Comparison of ENCODE assay signal across 2 cellular contexts in the genomic region with DNA sequence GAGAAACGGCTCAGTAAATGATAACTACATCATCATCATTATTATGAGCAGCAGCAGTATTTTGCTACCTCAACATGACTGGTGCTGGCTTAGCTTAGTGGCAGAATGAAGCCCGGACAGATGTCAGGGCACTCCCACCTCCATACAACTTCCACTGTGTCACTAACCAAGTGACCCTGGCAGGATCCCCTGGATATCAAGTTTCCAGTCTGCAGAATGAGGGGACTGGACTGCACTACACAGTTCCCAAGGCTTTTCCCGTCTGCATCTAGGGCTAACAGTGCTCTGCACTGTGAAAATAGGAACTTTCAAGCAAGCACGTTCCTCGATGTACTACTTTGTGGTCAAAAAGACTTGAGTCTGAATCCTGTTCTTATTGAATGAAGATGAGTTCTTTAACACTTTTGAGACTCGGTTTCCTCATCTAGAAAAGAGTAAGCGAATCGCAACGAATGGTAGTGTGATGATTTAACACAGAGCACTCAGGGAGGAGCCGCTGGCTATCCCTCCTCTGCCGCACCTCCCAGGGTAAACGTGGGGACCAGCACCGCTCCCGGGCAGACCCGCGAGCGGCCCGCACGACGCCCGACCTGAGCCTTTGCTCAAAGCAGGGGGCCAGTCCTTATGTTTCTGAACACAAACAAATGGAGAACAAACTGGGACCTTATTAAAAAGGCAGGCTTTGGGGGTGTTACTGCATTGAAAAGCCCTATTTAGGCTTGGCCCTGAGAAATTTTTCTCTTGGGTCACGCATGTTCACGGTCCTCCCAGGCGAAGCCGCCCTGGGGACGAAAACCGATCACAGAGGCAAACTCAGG.
TF ChIP-seq lines count a peak whose summit lies in the region.

No MANE protein-coding gene starts in this region.

TF ChIP-seq in K562, 482 proteins besides CTCF, POLR2A, EP300 and RAD21 (continues in another document):
- no peak for TF ChIP-seq CHD4 (IDR thresholded peaks at IDR 0.05; ENCODE audit: insufficient read depth, insufficient replicate concordance, low read depth, low read length, poor library complexity, severe bottlenecking)
- no peak for TF ChIP-seq KLF16 (IDR thresholded peaks at IDR 0.05)
- no peak for TF ChIP-seq PHF8 (IDR thresholded peaks at IDR 0.05; ENCODE audit: borderline replicate concordance, low read length)
- no peak for TF ChIP-seq LCOR (CRISPR knock-in tag; IDR thresholded peaks at IDR 0.05)
- TF ChIP-seq TCF7 (IDR thresholded peaks at IDR 0.05; ENCODE audit: borderline replicate concordance) = no peak
- no peak for TF ChIP-seq MTA3 (IDR thresholded peaks at IDR 0.05; ENCODE audit: borderline replicate concordance)
- no peak for TF ChIP-seq RBBP5 (IDR thresholded peaks at IDR 0.05; ENCODE audit: borderline replicate concordance, insufficient read depth, low read length, poor library complexity, severe bottlenecking)
- TF ChIP-seq ZNF3 (CRISPR knock-in tag; IDR thresholded peaks at IDR 0.05) = no peak
- TF ChIP-seq CEBPB (tag; IDR thresholded peaks at IDR 0.05) = no peak
- no peak for TF ChIP-seq CHD1 (IDR thresholded peaks at IDR 0.05; ENCODE audit: low read length)
- no peak for TF ChIP-seq PML (IDR thresholded peaks at IDR 0.05; ENCODE audit: low read length)
- TF ChIP-seq ZNF445 (CRISPR knock-in tag; IDR thresholded peaks at IDR 0.05; ENCODE audit: low read depth) = no peak
- no peak for TF ChIP-seq FOS (IDR thresholded peaks at IDR 0.05; ENCODE audit: extremely low read depth, insufficient read length)
- no peak for TF ChIP-seq HDGF (IDR thresholded peaks at IDR 0.05)
- no peak for TF ChIP-seq PHF21A (IDR thresholded peaks at IDR 0.05; ENCODE audit: borderline replicate concordance, low read depth)
- TF ChIP-seq ZNF282 (CRISPR knock-in tag; IDR thresholded peaks at IDR 0.05) = no peak
- TF ChIP-seq, protein P1, sequence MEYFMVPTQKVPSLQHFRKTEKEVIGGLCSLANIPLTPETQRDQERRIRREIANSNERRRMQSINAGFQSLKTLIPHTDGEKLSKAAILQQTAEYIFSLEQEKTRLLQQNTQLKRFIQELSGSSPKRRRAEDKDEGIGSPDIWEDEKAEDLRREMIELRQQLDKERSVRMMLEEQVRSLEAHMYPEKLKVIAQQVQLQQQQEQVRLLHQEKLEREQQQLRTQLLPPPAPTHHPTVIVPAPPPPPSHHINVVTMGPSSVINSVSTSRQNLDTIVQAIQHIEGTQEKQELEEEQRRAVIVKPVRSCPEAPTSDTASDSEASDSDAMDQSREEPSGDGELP (CRISPR knock-in tag; IDR thresholded peaks at IDR 0.05; ENCODE audit: borderline replicate concordance) = no peak
- no peak for TF ChIP-seq SMARCC2 (IDR thresholded peaks at IDR 0.05; ENCODE audit: low read depth)
- TF ChIP-seq SNIP1 (IDR thresholded peaks at IDR 0.05; ENCODE audit: low read depth) = no peak
- TF ChIP-seq ETS2 (tag; IDR thresholded peaks at IDR 0.05; ENCODE audit: borderline replicate concordance, poor library complexity, severe bottlenecking) = no peak
- TF ChIP-seq ZNF347 (CRISPR knock-in tag; IDR thresholded peaks at IDR 0.05; ENCODE audit: low read depth) = no peak
- no peak for TF ChIP-seq SMARCB1 (IDR thresholded peaks at IDR 0.05; ENCODE audit: insufficient read length, low read depth)
- TF ChIP-seq ZBTB2 (IDR thresholded peaks at IDR 0.05) = peak; percentile 67; the same call in 1 of the 2 replicates
- TF ChIP-seq HDAC3 (IDR thresholded peaks at IDR 0.05; ENCODE audit: borderline replicate concordance, partially characterized antibody) = no peak
- no peak for TF ChIP-seq ELK3 (CRISPR knock-in tag; IDR thresholded peaks at IDR 0.05)
- no peak for TF ChIP-seq SRSF7 (optimal IDR thresholded peaks at IDR 0.05; ENCODE audit: low read depth, low read length)
- no peak for TF ChIP-seq POLR2H (tag; IDR thresholded peaks at IDR 0.05; ENCODE audit: low read depth)
- TF ChIP-seq, protein P2, sequence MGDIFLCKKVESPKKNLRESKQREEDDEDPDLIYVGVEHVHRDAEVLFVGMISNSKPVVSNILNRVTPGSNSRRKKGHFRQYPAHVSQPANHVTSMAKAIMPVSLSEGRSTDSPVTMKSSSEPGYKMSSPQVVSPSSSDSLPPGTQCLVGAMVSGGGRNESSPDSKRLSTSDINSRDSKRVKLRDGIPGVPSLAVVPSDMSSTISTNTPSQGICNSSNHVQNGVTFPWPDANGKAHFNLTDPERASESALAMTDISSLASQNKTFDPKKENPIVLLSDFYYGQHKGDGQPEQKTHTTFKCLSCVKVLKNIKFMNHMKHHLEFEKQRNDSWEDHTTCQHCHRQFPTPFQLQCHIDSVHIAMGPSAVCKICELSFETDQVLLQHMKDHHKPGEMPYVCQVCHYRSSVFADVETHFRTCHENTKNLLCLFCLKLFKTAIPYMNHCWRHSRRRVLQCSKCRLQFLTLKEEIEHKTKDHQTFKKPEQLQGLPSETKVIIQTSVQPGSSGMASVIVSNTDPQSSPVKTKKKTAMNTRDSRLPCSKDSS (IDR thresholded peaks at IDR 0.05; ENCODE audit: low read depth, partially characterized antibody) = no peak
- no peak for TF ChIP-seq DLX4 (CRISPR knock-in tag; IDR thresholded peaks at IDR 0.05)
- TF ChIP-seq MTF1 (CRISPR knock-in tag; IDR thresholded peaks at IDR 0.05; ENCODE audit: borderline replicate concordance) = 0 out of 2 replicates have a peak, but pooled peaks have one; percentile 40
- TF ChIP-seq TAL1 (IDR thresholded peaks at IDR 0.05) = no peak
- TF ChIP-seq RBFOX2 (IDR thresholded peaks at IDR 0.05; ENCODE audit: low read depth, low read length) = no peak
- TF ChIP-seq ZNF253 (CRISPR knock-in tag; conservative IDR thresholded peaks at IDR 0.05) = no peak
- TF ChIP-seq ZNF133 (CRISPR knock-in tag; IDR thresholded peaks at IDR 0.05) = no peak
- no peak for TF ChIP-seq MCM2 (IDR thresholded peaks at IDR 0.05; ENCODE audit: low read depth)

TF ChIP-seq in HepG2, 621 proteins besides CTCF, POLR2A, EP300 and RAD21 (continues in another document):
- TF ChIP-seq MAFF (IDR thresholded peaks at IDR 0.05; ENCODE audit: low read depth, low read length) (peak; percentile 35; the same call in 1 of the 2 replicates), MAFK (conservative IDR thresholded peaks at IDR 0.05 in 1 of 2, IDR thresholded peaks at IDR 0.05 in 1 of 2; ENCODE audit: low read length in 2 of 2) (peak; percentile 13 to 36; a peak in 1 of 4 replicates), ZEB1 (IDR thresholded peaks at IDR 0.05; ENCODE audit: insufficient replicate concordance, low read depth) (peak; percentile 28), ZNF468 (CRISPR knock-in tag; IDR thresholded peaks at IDR 0.05) (no peak), CCAR2 (optimal IDR thresholded peaks at IDR 0.05; ENCODE audit: low read depth, low read length) (no peak), ZNF501 (CRISPR knock-in tag; IDR thresholded peaks at IDR 0.05) (peak; percentile 50; the same call in 1 of the 2 replicates), PITX1 (CRISPR knock-in tag; IDR thresholded peaks at IDR 0.05) (0 out of 2 replicates have a peak, but pooled peaks have one; percentile 11), PTBP1 (IDR thresholded peaks at IDR 0.05; ENCODE audit: low read depth, low read length, poor library complexity, severe bottlenecking) (no peak), IRF2 (CRISPR knock-in tag; IDR thresholded peaks at IDR 0.05) (peak; percentile 10; the same call in 1 of the 2 replicates), SAP130 (CRISPR knock-in tag; IDR thresholded peaks at IDR 0.05; ENCODE audit: low read depth) (peak; percentile 20; the same call in 1 of the 2 replicates), ZNF317 (CRISPR knock-in tag; IDR thresholded peaks at IDR 0.05) (0 out of 2 replicates have a peak, but pooled peaks have one; percentile 7), ARNTL (CRISPR knock-in tag; IDR thresholded peaks at IDR 0.05) (0 out of 2 replicates have a peak, but pooled peaks have one; percentile 28), ZNF460 (CRISPR knock-in tag; IDR thresholded peaks at IDR 0.05; ENCODE audit: borderline replicate concordance) (no peak), ZNF263 (CRISPR knock-in tag; IDR thresholded peaks at IDR 0.05) (peak; percentile 95), ZNF605 (CRISPR knock-in tag; IDR thresholded peaks at IDR 0.05) (peak; percentile 28; the same call in 1 of the 2 replicates), ZNF546 (CRISPR knock-in tag; conservative IDR thresholded peaks at IDR 0.05) (0 out of 2 replicates have a peak, but pooled peaks have one; percentile 1), JUN (CRISPR knock-in tag; IDR thresholded peaks at IDR 0.05) (no peak), SIX1 (CRISPR knock-in tag; IDR thresholded peaks at IDR 0.05; ENCODE audit: borderline replicate concordance) (peak; percentile 71; the same call in 1 of the 2 replicates)
- TF ChIP-seq, protein P3, sequence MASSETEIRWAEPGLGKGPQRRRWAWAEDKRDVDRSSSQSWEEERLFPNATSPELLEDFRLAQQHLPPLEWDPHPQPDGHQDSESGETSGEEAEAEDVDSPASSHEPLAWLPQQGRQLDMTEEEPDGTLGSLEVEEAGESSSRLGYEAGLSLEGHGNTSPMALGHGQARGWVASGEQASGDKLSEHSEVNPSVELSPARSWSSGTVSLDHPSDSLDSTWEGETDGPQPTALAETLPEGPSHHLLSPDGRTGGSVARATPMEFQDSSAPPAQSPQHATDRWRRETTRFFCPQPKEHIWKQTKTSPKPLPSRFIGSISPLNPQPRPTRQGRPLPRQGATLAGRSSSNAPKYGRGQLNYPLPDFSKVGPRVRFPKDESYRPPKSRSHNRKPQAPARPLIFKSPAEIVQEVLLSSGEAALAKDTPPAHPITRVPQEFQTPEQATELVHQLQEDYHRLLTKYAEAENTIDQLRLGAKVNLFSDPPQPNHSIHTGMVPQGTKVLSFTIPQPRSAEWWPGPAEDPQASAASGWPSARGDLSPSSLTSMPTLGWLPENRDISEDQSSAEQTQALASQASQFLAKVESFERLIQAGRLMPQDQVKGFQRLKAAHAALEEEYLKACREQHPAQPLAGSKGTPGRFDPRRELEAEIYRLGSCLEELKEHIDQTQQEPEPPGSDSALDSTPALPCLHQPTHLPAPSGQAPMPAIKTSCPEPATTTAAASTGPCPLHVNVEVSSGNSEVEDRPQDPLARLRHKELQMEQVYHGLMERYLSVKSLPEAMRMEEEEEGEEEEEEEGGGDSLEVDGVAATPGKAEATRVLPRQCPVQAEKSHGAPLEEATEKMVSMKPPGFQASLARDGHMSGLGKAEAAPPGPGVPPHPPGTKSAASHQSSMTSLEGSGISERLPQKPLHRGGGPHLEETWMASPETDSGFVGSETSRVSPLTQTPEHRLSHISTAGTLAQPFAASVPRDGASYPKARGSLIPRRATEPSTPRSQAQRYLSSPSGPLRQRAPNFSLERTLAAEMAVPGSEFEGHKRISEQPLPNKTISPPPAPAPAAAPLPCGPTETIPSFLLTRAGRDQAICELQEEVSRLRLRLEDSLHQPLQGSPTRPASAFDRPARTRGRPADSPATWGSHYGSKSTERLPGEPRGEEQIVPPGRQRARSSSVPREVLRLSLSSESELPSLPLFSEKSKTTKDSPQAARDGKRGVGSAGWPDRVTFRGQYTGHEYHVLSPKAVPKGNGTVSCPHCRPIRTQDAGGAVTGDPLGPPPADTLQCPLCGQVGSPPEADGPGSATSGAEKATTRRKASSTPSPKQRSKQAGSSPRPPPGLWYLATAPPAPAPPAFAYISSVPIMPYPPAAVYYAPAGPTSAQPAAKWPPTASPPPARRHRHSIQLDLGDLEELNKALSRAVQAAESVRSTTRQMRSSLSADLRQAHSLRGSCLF (CRISPR knock-in tag; IDR thresholded peaks at IDR 0.05; ENCODE audit: borderline replicate concordance) = no peak
- TF ChIP-seq, protein P4, sequence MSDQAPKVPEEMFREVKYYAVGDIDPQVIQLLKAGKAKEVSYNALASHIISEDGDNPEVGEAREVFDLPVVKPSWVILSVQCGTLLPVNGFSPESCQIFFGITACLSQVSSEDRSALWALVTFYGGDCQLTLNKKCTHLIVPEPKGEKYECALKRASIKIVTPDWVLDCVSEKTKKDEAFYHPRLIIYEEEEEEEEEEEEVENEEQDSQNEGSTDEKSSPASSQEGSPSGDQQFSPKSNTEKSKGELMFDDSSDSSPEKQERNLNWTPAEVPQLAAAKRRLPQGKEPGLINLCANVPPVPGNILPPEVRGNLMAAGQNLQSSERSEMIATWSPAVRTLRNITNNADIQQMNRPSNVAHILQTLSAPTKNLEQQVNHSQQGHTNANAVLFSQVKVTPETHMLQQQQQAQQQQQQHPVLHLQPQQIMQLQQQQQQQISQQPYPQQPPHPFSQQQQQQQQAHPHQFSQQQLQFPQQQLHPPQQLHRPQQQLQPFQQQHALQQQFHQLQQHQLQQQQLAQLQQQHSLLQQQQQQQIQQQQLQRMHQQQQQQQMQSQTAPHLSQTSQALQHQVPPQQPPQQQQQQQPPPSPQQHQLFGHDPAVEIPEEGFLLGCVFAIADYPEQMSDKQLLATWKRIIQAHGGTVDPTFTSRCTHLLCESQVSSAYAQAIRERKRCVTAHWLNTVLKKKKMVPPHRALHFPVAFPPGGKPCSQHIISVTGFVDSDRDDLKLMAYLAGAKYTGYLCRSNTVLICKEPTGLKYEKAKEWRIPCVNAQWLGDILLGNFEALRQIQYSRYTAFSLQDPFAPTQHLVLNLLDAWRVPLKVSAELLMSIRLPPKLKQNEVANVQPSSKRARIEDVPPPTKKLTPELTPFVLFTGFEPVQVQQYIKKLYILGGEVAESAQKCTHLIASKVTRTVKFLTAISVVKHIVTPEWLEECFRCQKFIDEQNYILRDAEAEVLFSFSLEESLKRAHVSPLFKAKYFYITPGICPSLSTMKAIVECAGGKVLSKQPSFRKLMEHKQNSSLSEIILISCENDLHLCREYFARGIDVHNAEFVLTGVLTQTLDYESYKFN (CRISPR knock-in tag; conservative IDR thresholded peaks at IDR 0.05) = no peak
- TF ChIP-seq, protein P5, sequence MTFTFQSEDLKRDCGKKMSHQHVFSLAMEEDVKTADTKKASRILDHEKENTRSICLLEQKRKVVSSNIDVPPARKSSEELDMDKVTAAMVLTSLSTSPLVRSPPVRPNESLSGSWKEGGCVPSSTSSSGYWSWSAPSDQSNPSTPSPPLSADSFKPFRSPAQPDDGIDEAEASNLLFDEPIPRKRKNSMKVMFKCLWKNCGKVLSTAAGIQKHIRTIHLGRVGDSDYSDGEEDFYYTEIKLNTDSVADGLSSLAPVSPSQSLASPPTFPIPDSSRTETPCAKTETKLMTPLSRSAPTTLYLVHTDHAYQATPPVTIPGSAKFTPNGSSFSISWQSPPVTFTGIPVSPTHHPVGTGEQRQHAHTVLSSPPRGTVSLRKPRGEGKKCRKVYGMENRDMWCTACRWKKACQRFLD (CRISPR knock-in tag; IDR thresholded peaks at IDR 0.05; ENCODE audit: borderline replicate concordance) = 0 out of 2 replicates have a peak, but pooled peaks have one; percentile 29
- TF ChIP-seq, protein P6, sequence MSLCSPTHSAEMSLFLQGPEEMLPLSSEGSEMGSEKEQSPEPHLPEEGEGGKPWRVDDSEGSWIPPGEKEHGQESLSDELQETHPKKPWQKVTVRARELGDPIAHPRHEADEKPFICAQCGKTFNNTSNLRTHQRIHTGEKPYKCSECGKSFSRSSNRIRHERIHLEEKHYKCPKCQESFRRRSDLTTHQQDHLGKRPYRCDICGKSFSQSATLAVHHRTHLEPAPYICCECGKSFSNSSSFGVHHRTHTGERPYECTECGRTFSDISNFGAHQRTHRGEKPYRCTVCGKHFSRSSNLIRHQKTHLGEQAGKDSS (CRISPR knock-in tag; IDR thresholded peaks at IDR 0.05; ENCODE audit: borderline replicate concordance, low read depth) = peak; percentile 60; the same call in 1 of the 2 replicates
- TF ChIP-seq, protein P7, sequence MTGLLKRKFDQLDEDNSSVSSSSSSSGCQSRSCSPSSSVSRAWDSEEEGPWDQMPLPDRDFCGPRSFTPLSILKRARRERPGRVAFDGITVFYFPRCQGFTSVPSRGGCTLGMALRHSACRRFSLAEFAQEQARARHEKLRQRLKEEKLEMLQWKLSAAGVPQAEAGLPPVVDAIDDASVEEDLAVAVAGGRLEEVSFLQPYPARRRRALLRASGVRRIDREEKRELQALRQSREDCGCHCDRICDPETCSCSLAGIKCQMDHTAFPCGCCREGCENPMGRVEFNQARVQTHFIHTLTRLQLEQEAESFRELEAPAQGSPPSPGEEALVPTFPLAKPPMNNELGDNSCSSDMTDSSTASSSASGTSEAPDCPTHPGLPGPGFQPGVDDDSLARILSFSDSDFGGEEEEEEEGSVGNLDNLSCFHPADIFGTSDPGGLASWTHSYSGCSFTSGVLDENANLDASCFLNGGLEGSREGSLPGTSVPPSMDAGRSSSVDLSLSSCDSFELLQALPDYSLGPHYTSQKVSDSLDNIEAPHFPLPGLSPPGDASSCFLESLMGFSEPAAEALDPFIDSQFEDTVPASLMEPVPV (CRISPR knock-in tag; IDR thresholded peaks at IDR 0.05) = no peak
